ENCODE assay signal across 1 cellular context in the genomic region with DNA sequence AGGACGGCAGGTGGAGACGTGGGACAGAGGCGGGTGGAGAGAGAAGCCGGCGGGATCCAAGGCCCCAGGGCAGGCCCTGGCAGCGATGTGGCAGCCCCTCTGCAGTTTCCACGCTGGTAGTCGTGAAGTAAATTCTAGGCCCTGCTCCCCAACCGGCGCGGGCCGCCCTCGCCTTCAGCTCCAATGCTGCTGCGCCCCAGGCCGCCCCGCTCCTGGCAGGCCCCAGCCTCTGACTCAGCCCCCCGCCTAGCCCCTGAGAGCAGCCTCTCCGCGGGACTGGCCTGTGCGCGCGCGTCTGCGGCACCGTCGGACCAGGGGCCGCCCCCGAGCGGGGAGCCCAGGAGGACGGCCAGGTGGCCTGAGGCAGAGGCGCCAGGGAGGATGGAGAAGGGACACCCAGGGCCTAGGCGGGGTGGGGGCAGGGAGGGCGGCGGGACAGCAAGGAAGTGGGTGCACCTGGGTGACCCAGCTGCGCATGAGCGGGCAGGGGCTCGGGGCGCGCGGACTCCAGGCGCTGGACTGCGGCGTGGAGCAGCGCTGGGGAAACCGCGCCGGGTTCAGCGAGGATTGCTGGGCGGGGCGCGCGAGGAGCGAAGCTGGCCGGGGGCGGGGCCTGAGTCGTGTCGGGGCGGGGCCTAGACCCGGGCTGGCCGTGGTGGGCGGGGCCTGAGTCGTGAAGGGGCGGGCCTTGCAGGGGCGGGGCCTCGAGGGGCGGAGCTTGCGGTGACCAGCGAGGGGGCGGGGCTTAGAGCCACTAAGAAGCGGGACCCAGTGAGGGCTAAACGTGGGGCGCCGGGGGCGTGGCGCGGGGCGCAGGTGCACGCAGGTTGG.
TF ChIP-seq lines count a peak whose summit lies in the region.

No MANE protein-coding gene starts in this region.

TF ChIP-seq in HepG2, 621 proteins besides CTCF, POLR2A, EP300 and RAD21 (continued from another document and continues in another):
- TF ChIP-seq ZFP37 (CRISPR knock-in tag; IDR thresholded peaks at IDR 0.05; ENCODE audit: borderline replicate concordance) (no peak), NFYC (CRISPR knock-in tag; IDR thresholded peaks at IDR 0.05) (peak; percentile 14), ZBTB21 (CRISPR knock-in tag; IDR thresholded peaks at IDR 0.05) (no peak; the same call in 1 of the 2 replicates), RAD51 (IDR thresholded peaks at IDR 0.05; ENCODE audit: borderline replicate concordance) (no peak), RBFOX2 (IDR thresholded peaks at IDR 0.05; ENCODE audit: low read depth, low read length) (peak; percentile 94), CAMTA2 (CRISPR knock-in tag; IDR thresholded peaks at IDR 0.05; ENCODE audit: borderline replicate concordance) (peak; percentile 75; the same call in 1 of the 2 replicates), ZMYM3 (CRISPR knock-in tag; IDR thresholded peaks at IDR 0.05) (no peak), ZNF883 (CRISPR knock-in tag; IDR thresholded peaks at IDR 0.05; ENCODE audit: not compliant biosample characterization) (peak; percentile 94), EED (CRISPR knock-in tag; IDR thresholded peaks at IDR 0.05) (no peak), TBX2 (CRISPR knock-in tag; IDR thresholded peaks at IDR 0.05; ENCODE audit: borderline replicate concordance) (peak; percentile 52; the same call in 1 of the 2 replicates), ARNT2 (CRISPR knock-in tag; IDR thresholded peaks at IDR 0.05; ENCODE audit: low read depth) (peak; percentile 89; the same call in 1 of the 2 replicates), ZNF136 (CRISPR knock-in tag; IDR thresholded peaks at IDR 0.05; ENCODE audit: low read depth) (no peak), NR2F6 (IDR thresholded peaks at IDR 0.05) (no peak), NR2F6 (CRISPR knock-in tag; IDR thresholded peaks at IDR 0.05) (peak; percentile 6; the same call in 1 of the 2 replicates), ZBTB42 (CRISPR knock-in tag; IDR thresholded peaks at IDR 0.05) (peak; percentile 33; the same call in 1 of the 2 replicates), PAF1 (CRISPR knock-in tag; IDR thresholded peaks at IDR 0.05) (no peak), SPEN (CRISPR knock-in tag; IDR thresholded peaks at IDR 0.05; ENCODE audit: low read depth) (peak; percentile 90), ELF1 (CRISPR knock-in tag; IDR thresholded peaks at IDR 0.05) (0 out of 2 replicates have a peak, but pooled peaks have one; percentile 15), PRMT3 (CRISPR knock-in tag; IDR thresholded peaks at IDR 0.05; ENCODE audit: borderline replicate concordance, low read depth) (no peak), FOXO1 (CRISPR knock-in tag; IDR thresholded peaks at IDR 0.05) (0 out of 2 replicates have a peak, but pooled peaks have one; percentile 18), IKZF1 (IDR thresholded peaks at IDR 0.05) (no peak), NPAS2 (CRISPR knock-in tag; IDR thresholded peaks at IDR 0.05; ENCODE audit: borderline replicate concordance) (no peak), ZNF20 (CRISPR knock-in tag; IDR thresholded peaks at IDR 0.05) (no peak), KLF9 (CRISPR knock-in tag; IDR thresholded peaks at IDR 0.05; ENCODE audit: low read depth) (no peak), ZNF619 (CRISPR knock-in tag; IDR thresholded peaks at IDR 0.05) (no peak; the same call in 1 of the 2 replicates), ZNF225 (CRISPR knock-in tag; IDR thresholded peaks at IDR 0.05) (peak; percentile 75; the same call in 1 of the 2 replicates), ZNF530 (CRISPR knock-in tag; IDR thresholded peaks at IDR 0.05; ENCODE audit: low read depth) (no peak), ZNF556 (CRISPR knock-in tag; IDR thresholded peaks at IDR 0.05; ENCODE audit: borderline replicate concordance) (no peak), RFX5 (IDR thresholded peaks at IDR 0.05; ENCODE audit: low read depth, low read length) (no peak), ZBTB8A (CRISPR knock-in tag; IDR thresholded peaks at IDR 0.05; ENCODE audit: borderline replicate concordance, low read depth) (no peak; the same call in 1 of the 2 replicates), ZNF441 (CRISPR knock-in tag; IDR thresholded peaks at IDR 0.05; ENCODE audit: borderline replicate concordance) (no peak; the same call in 1 of the 2 replicates), SP1 (IDR thresholded peaks at IDR 0.05) (no peak), SP1 (CRISPR knock-in tag; IDR thresholded peaks at IDR 0.05) (peak; percentile 74), NFRKB (IDR thresholded peaks at IDR 0.05) (no peak), ZFY (CRISPR knock-in tag; IDR thresholded peaks at IDR 0.05) (peak; percentile 96), ADNP (CRISPR knock-in tag; IDR thresholded peaks at IDR 0.05) (no peak), ZSCAN30 (CRISPR knock-in tag; IDR thresholded peaks at IDR 0.05) (no peak), DMAP1 (CRISPR knock-in tag; IDR thresholded peaks at IDR 0.05) (peak; percentile 89), SP2 (CRISPR knock-in tag; IDR thresholded peaks at IDR 0.05) (peak; percentile 63; the same call in 1 of the 2 replicates), SOX13 (IDR thresholded peaks at IDR 0.05) (no peak), SOX13 (CRISPR knock-in tag; conservative IDR thresholded peaks at IDR 0.05 in 1 of 2, IDR thresholded peaks at IDR 0.05 in 1 of 2) (peak in 1 of 2 experiments; percentile 19; a peak in 1 of 4 replicates)
- TF ChIP-seq, protein P1, sequence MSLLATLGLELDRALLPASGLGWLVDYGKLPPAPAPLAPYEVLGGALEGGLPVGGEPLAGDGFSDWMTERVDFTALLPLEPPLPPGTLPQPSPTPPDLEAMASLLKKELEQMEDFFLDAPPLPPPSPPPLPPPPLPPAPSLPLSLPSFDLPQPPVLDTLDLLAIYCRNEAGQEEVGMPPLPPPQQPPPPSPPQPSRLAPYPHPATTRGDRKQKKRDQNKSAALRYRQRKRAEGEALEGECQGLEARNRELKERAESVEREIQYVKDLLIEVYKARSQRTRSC (CRISPR knock-in tag; IDR thresholded peaks at IDR 0.05; ENCODE audit: low read depth) = peak; percentile 72; the same call in 1 of the 2 replicates
- TF ChIP-seq, protein P2, sequence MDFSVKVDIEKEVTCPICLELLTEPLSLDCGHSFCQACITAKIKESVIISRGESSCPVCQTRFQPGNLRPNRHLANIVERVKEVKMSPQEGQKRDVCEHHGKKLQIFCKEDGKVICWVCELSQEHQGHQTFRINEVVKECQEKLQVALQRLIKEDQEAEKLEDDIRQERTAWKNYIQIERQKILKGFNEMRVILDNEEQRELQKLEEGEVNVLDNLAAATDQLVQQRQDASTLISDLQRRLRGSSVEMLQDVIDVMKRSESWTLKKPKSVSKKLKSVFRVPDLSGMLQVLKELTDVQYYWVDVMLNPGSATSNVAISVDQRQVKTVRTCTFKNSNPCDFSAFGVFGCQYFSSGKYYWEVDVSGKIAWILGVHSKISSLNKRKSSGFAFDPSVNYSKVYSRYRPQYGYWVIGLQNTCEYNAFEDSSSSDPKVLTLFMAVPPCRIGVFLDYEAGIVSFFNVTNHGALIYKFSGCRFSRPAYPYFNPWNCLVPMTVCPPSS (IDR thresholded peaks at IDR 0.05) = no peak
- TF ChIP-seq, protein P3, sequence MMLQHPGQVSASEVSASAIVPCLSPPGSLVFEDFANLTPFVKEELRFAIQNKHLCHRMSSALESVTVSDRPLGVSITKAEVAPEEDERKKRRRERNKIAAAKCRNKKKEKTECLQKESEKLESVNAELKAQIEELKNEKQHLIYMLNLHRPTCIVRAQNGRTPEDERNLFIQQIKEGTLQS (CRISPR knock-in tag; IDR thresholded peaks at IDR 0.05) = peak; percentile 50; the same call in 1 of the 2 replicates
- TF ChIP-seq, protein P4, sequence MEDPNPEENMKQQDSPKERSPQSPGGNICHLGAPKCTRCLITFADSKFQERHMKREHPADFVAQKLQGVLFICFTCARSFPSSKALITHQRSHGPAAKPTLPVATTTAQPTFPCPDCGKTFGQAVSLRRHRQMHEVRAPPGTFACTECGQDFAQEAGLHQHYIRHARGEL (CRISPR knock-in tag; IDR thresholded peaks at IDR 0.05) = peak; percentile 50; the same call in 1 of the 2 replicates
- TF ChIP-seq, protein P5, sequence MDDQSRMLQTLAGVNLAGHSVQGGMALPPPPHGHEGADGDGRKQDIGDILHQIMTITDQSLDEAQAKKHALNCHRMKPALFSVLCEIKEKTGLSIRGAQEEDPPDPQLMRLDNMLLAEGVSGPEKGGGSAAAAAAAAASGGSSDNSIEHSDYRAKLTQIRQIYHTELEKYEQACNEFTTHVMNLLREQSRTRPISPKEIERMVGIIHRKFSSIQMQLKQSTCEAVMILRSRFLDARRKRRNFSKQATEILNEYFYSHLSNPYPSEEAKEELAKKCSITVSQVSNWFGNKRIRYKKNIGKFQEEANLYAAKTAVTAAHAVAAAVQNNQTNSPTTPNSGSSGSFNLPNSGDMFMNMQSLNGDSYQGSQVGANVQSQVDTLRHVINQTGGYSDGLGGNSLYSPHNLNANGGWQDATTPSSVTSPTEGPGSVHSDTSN (CRISPR knock-in tag; IDR thresholded peaks at IDR 0.05; ENCODE audit: borderline replicate concordance) = no peak
- TF ChIP-seq, protein P6, sequence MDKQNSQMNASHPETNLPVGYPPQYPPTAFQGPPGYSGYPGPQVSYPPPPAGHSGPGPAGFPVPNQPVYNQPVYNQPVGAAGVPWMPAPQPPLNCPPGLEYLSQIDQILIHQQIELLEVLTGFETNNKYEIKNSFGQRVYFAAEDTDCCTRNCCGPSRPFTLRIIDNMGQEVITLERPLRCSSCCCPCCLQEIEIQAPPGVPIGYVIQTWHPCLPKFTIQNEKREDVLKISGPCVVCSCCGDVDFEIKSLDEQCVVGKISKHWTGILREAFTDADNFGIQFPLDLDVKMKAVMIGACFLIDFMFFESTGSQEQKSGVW (CRISPR knock-in tag; IDR thresholded peaks at IDR 0.05; ENCODE audit: borderline replicate concordance) = no peak
- TF ChIP-seq, protein P7, sequence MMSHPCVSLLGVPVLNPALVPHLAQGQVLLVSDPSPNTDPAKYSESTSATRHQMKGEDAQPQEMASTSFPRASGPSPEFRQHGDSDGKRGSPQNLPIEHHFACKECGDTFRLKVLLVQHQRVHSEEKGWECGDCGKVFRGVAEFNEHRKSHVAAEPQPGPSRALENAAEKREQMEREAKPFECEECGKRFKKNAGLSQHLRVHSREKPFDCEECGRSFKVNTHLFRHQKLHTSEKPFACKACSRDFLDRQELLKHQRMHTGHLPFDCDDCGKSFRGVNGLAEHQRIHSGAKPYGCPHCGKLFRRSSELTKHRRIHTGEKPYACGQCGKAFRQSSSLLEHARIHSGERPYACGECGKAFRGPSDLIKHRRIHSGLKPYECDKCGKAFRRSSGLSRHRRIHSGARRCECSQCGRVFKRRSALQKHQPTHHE (CRISPR knock-in tag; IDR thresholded peaks at IDR 0.05; ENCODE audit: borderline replicate concordance) = peak; percentile 84
- TF ChIP-seq, protein P8, sequence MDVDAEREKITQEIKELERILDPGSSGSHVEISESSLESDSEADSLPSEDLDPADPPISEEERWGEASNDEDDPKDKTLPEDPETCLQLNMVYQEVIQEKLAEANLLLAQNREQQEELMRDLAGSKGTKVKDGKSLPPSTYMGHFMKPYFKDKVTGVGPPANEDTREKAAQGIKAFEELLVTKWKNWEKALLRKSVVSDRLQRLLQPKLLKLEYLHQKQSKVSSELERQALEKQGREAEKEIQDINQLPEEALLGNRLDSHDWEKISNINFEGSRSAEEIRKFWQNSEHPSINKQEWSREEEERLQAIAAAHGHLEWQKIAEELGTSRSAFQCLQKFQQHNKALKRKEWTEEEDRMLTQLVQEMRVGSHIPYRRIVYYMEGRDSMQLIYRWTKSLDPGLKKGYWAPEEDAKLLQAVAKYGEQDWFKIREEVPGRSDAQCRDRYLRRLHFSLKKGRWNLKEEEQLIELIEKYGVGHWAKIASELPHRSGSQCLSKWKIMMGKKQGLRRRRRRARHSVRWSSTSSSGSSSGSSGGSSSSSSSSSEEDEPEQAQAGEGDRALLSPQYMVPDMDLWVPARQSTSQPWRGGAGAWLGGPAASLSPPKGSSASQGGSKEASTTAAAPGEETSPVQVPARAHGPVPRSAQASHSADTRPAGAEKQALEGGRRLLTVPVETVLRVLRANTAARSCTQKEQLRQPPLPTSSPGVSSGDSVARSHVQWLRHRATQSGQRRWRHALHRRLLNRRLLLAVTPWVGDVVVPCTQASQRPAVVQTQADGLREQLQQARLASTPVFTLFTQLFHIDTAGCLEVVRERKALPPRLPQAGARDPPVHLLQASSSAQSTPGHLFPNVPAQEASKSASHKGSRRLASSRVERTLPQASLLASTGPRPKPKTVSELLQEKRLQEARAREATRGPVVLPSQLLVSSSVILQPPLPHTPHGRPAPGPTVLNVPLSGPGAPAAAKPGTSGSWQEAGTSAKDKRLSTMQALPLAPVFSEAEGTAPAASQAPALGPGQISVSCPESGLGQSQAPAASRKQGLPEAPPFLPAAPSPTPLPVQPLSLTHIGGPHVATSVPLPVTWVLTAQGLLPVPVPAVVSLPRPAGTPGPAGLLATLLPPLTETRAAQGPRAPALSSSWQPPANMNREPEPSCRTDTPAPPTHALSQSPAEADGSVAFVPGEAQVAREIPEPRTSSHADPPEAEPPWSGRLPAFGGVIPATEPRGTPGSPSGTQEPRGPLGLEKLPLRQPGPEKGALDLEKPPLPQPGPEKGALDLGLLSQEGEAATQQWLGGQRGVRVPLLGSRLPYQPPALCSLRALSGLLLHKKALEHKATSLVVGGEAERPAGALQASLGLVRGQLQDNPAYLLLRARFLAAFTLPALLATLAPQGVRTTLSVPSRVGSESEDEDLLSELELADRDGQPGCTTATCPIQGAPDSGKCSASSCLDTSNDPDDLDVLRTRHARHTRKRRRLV (CRISPR knock-in tag; IDR thresholded peaks at IDR 0.05) = no peak
